Comparison of ENCODE assay signal across 13 cellular contexts in genomic region chr9:104784098-104784497, GRCh38. TPM values are rescaled to one million over a fixed set of nuclear protein-coding genes. Genes with fewer than 3 reads are reported as not detected.
DNase-seq lines count a peak whose midpoint lies in the region; ATAC-seq and TF ChIP-seq lines count a peak whose summit lies in the region.
"Had no signal": no experiment of that assay in that cellular context is flagged by ENCODE, and none has a peak within 500 bp of the region (broad histone marks: within the 10 kb centered on the region; RNA-seq: fewer than 3 reads in every experiment).

No MANE protein-coding gene starts in this region.

- no peaks in the 10 kb centered on the region for H3K9me3 ChIP-seq in WERI-Rb-1 (ENCODE audit: severe bottlenecking)
- H3K9me3 ChIP-seq: prostate gland had no signal

- ATAC-seq in GM18909 (IDR thresholded peaks at IDR 0.05; ENCODE audit: poor library complexity, unreplicated experiment) = peak; percentile 85
- ATAC-seq in GM21825 (IDR thresholded peaks at IDR 0.05; ENCODE audit: unreplicated experiment) = peak; percentile 81
- peak; percentile 82 for ATAC-seq in HG03378 (IDR thresholded peaks at IDR 0.05; ENCODE audit: unreplicated experiment)
- ATAC-seq in naive B cell (ENCODE audit: low read depth in 2 of 2) = peak; percentile 80 to 86
- ATAC-seq in stimulated activated naive CD8-positive, alpha-beta T cell treated with anti-CD3 and anti-CD28 coated beads, Interleukin-15, Interleukin-2, amounts not matched to agents 100 U/mL and 50 U/mL, for 24 hours = no peak
- ATAC-seq: left colon had no signal

- no peaks in the 10 kb centered on the region for H3K27me3 Mint-ChIP-seq in naive B cell
- H3K27me3 Mint-ChIP-seq in activated naive CD4-positive, alpha-beta T cell treated with anti-CD3 and anti-CD28 coated beads, Interleukin-2, amount 10 ng/mL, durations not matched to agents 7 days and 5 days = no peaks in the 10 kb centered on the region

- peak overlapping the region in 3 of 8 donors; percentile 4 to 37 (median 20) for H3K4me3 Mint-ChIP-seq in naive B cell
- no peak overlapping the region for H3K4me3 Mint-ChIP-seq in activated naive CD4-positive, alpha-beta T cell treated with anti-CD3 and anti-CD28 coated beads, Interleukin-2, amount 10 ng/mL, durations not matched to agents 7 days and 5 days

- no peak for TF ChIP-seq CTCF in WERI-Rb-1 (IDR thresholded peaks at IDR 0.05; ENCODE audit: low read depth, low read length)

- peaks cover 20 to 31% (median 20%) of the 10 kb centered on the region in 3 donors for H3K4me1 Mint-ChIP-seq in naive B cell
- H3K4me1 Mint-ChIP-seq in activated naive CD4-positive, alpha-beta T cell treated with anti-CD3 and anti-CD28 coated beads, Interleukin-2, amount 10 ng/mL, durations not matched to agents 7 days and 5 days = no peaks in the 10 kb centered on the region

- H3K9me3 Mint-ChIP-seq in naive B cell = no peaks in the 10 kb centered on the region
- H3K9me3 Mint-ChIP-seq in activated naive CD4-positive, alpha-beta T cell treated with anti-CD3 and anti-CD28 coated beads, Interleukin-2, amount 10 ng/mL, durations not matched to agents 7 days and 5 days = no peaks in the 10 kb centered on the region

- H3K27ac ChIP-seq in WERI-Rb-1 = no peak overlapping the region
- H3K27ac ChIP-seq: prostate gland had no signal

- H3K4me3 ChIP-seq in WERI-Rb-1 (ENCODE audit: low read depth, low read length) = no peak overlapping the region
- H3K4me3 ChIP-seq: prostate gland had no signal

- H3K27ac Mint-ChIP-seq in naive B cell = peak overlapping the region in 4 of 6 donors; percentile 1 to 83 (median 45)
- H3K27ac Mint-ChIP-seq in activated naive CD4-positive, alpha-beta T cell treated with anti-CD3 and anti-CD28 coated beads, Interleukin-2, amount 10 ng/mL, durations not matched to agents 7 days and 5 days = no peak overlapping the region

- CTCF ChIA-PET in activated naive CD4-positive, alpha-beta T cell treated with anti-CD3 and anti-CD28 coated beads, Interleukin-2, amount 10 ng/mL, durations not matched to agents 7 days and 5 days (lab: Charles Lee) = no interaction called here

- H3K36me3 ChIP-seq in WERI-Rb-1 = no peaks in the 10 kb centered on the region; the same call in 1 of the 2 replicates

- H3K27me3 ChIP-seq in WERI-Rb-1 (ENCODE audit: insufficient read depth, low read depth, severe bottlenecking) = no peaks in the 10 kb centered on the region

- peaks cover 9 to 15% of the 10 kb centered on the region in 2 donors for H3K36me3 Mint-ChIP-seq in naive B cell
- no peaks in the 10 kb centered on the region for H3K36me3 Mint-ChIP-seq in activated naive CD4-positive, alpha-beta T cell treated with anti-CD3 and anti-CD28 coated beads, Interleukin-2, amount 10 ng/mL, durations not matched to agents 7 days and 5 days

- DNase-seq in naive B cell (no peak), NCI-H187 treated with DMSO at 0.1 percent for 48 hours (lab: John Stamatoyannopoulos, UW) (no peak), WERI-Rb-1 (no peak)
- no peak for DNase-seq in stimulated activated naive CD8-positive, alpha-beta T cell treated with anti-CD3 and anti-CD28 coated beads, Interleukin-15, Interleukin-2, amounts not matched to agents 100 U/mL and 50 U/mL, for 24 hours
- no peak for DNase-seq in activated naive CD4-positive, alpha-beta T cell treated with anti-CD3 and anti-CD28 coated beads, Interleukin-2, amount 10 ng/mL, durations not matched to agents 7 days and 5 days
- DNase-seq: central memory CD4-positive, alpha-beta T cell; DMS 273 treated with DMSO at 0.1 percent for 48 hours; left colon; NCI-H526 treated with DMSO at 0.1 percent for 48 hours had no signal

RNA-seq across cellular contexts. Expression of gene NIPSNAP3B, which starts 20.2 kb away (rescaled TPM):
- polyA plus RNA-seq in naive B cell (ENCODE audit: low read depth in 6 of 6) = 10 to 100 TPM in 2 of 6 donors, 1 to 10 TPM in 4; 4.4 to 12.1 (median 5.9) TPM

RNA-seq across cellular contexts. Expression of gene NIPSNAP3A, which starts 36.6 kb away (rescaled TPM):
- 10 to 100 TPM; 22.1 to 60.3 (median 28.3) TPM for polyA plus RNA-seq in naive B cell (ENCODE audit: low read depth in 6 of 6)
